In the genomic region with DNA sequence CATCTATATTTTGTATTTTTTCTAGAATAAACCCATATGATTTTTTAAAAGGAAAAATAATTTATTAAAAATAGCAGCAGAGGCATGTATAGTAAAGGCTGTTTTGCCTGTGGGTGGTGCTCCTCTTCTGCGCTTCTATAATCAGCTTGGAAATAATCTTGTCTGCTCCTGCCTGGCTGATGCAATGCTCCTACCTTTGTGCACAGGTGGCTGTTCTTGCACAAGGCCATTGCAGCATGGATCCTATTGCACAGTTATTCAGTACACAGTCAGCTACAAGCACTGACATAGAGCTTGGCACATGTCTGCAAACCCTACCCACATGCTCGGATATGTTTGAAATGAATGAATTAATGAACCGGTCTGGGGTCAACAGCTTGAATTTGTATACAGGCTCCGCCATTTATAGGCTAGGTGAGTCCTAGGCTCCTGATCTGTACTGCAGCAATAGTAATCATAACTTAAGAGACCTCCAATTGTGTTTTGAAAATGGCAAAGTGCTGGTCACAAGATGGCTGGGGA, we compare ENCODE assay signal across 1 cellular context.
TF ChIP-seq lines count a peak whose summit lies in the region.

No MANE protein-coding gene starts in this region.

TF ChIP-seq in liver, 16 proteins besides CTCF, POLR2A, EP300 and RAD21 (continued from another document):
- no peak for TF ChIP-seq HNF4G (IDR thresholded peaks at IDR 0.05)
